ENCODE assay signal across 9 cellular contexts in the genomic region with DNA sequence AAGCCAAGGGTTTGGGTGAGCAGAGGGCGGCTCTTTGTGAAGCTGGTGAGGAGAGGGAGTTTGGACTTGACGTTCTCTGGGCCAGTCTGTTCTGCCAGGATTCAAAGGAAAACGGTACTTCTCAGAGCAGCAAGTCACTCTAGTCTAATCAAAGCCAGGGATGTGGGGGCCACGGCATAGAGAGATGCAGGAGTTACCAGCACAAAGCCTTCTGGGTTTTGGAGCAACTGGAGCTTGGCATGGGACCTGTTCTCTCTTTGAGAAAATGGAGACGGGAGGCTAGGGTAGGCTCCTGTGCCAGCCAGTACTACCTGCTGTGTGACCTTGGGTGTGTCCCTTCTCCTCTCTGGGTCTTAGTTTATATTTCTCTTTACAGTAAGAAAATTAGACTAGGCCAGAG. TPM values are rescaled to one million over a fixed set of nuclear protein-coding genes. Genes with fewer than 3 reads are reported as not detected.
DNase-seq lines count a peak whose midpoint lies in the region; ATAC-seq, FAIRE-seq and TF ChIP-seq lines count a peak whose summit lies in the region.
"Had no signal": no experiment of that assay in that cellular context is flagged by ENCODE, and none has a peak within 500 bp of the region (broad histone marks: within the 10 kb centered on the region; RNA-seq: fewer than 3 reads in every experiment).

No MANE protein-coding gene starts in this region.

- no peak for TF ChIP-seq POLR2A in H1 (IDR thresholded peaks at IDR 0.05; ENCODE audit: control extremely low read depth in 1 of 2, low read depth in 2 of 2, low read length in 2 of 2)

- DNase-seq in CD8-positive, alpha-beta memory T cell, result no peak
- DNase-seq in H1 (ENCODE audit: low read depth in 1 of 2, low spot score in 2 of 2) (no peak), osteocyte (ENCODE audit: extremely low spot score, unreplicated experiment) (no peak), HT-29 (ENCODE audit: low spot score) (no peak), NCI-H526 (lab: John Stamatoyannopoulos, UW) (no peak), H4 (ENCODE audit: low spot score) (no peak)
- DNase-seq: substantia nigra had no signal

- H3K23ac ChIP-seq in H1 (ENCODE audit: insufficient read length), result no peak overlapping the region

- H2AFZ ChIP-seq in OCI-LY1 (ENCODE audit: low read length) (no peak overlapping the region), H1 (ENCODE audit: low read length) (no peak overlapping the region)

- no peak overlapping the region for H3K27ac ChIP-seq in CD8-positive, alpha-beta memory T cell (ENCODE audit: low read depth, low read length)
- peak overlapping the region; percentile 68 for H3K27ac ChIP-seq in OCI-LY1 (ENCODE audit: low read depth, low read length, poor library complexity, severe bottlenecking)
- no peak overlapping the region for H3K27ac ChIP-seq in H1 (ENCODE audit: low read depth, low read length)

- H3K4ac ChIP-seq in H1 (replicated peaks; ENCODE audit: insufficient read length, low read depth, low read length), result no peak overlapping the region

- H3F3A ChIP-seq in OCI-LY1 (ENCODE audit: insufficient read depth, low read length), result no peaks in the 10 kb centered on the region

- POLR2A ChIA-PET in CD8-positive, alpha-beta memory T cell (lab: Charles Lee), result no interaction called here
- POLR2A ChIA-PET in H1 (lab: Charles Lee; ENCODE audit: partially characterized antibody), result interaction anchor here (0.6 to 18.1 kb wide), 5 partner anchors 10 to 151 kb away, joined by 3 to 332 read pairs (median 3); a partner anchor contains a TSS

- H4K91ac ChIP-seq in H1 (replicated peaks; ENCODE audit: insufficient read length, low read length), result no peak overlapping the region

- peaks cover 11% of the 10 kb centered on the region for H3K36me3 ChIP-seq in CD8-positive, alpha-beta memory T cell (ENCODE audit: insufficient read depth, low read length)
- H3K36me3 ChIP-seq in OCI-LY1 (ENCODE audit: insufficient read depth, low read length) (peaks cover 50% of the 10 kb centered on the region), H1 (ENCODE audit: control insufficient read depth in 2 of 4, insufficient read depth in 4 of 4, low read length in 3 of 4) (peaks cover 13 to 38% (median 29%) of the 10 kb centered on the region in 4 experiments)

- peaks cover 45 to 65% (median 59%) of the 10 kb centered on the region in 3 donors for H3K4me1 Mint-ChIP-seq in CD8-positive, alpha-beta memory T cell
- H3K4me1 Mint-ChIP-seq in osteocyte (ENCODE audit: unreplicated experiment), result peaks cover 51% of the 10 kb centered on the region

- no peaks in the 10 kb centered on the region for H3K27me3 ChIP-seq in CD8-positive, alpha-beta memory T cell (ENCODE audit: insufficient read depth, low read length, poor library complexity, severe bottlenecking)
- H3K27me3 ChIP-seq in OCI-LY1 (ENCODE audit: insufficient read depth, low read length), result no peaks in the 10 kb centered on the region
- H3K27me3 ChIP-seq in H1 (replicated peaks in 1 of 4; ENCODE audit: control insufficient read depth in 3 of 4, extremely low read depth in 1 of 4, insufficient read depth in 3 of 4, low read length in 3 of 4), result no peaks in the 10 kb centered on the region

- H4K8ac ChIP-seq in H1 (ENCODE audit: extremely low read depth, insufficient read depth, low read length), result peak overlapping the region; percentile 52; the same call in 1 of the 2 replicates

- no peak overlapping the region for H3K14ac ChIP-seq in H1 (ENCODE audit: insufficient read length)

- no peak overlapping the region for H2BK20ac ChIP-seq in H1 (ENCODE audit: low read length)

- no peak for ATAC-seq in GM19397 (IDR thresholded peaks at IDR 0.05; ENCODE audit: unreplicated experiment)

- H3K23me2 ChIP-seq in H1 (ENCODE audit: low read depth, low read length), result peaks cover 2% of the 10 kb centered on the region; the same call in 1 of the 2 replicates

- no peak overlapping the region for H4K5ac ChIP-seq in H1 (ENCODE audit: insufficient read length, low read depth, low read length)

- 93% methylated on average over 5 of the region's 5 CpGs; no CpG with 5 or more reads in 1 of the 2 experiments for WGBS in H1 (ENCODE audit: extremely low coverage in 1 of 2, insufficient coverage in 1 of 2, insufficient read length in 1 of 2, insufficient replicate concordance in 2 of 2, low coverage in 1 of 2, low lambda C conversion rate in 2 of 2, missing lambda C conversion rate in 1 of 2), 2 experiments

- H3K36me3 Mint-ChIP-seq in CD8-positive, alpha-beta memory T cell, result peaks cover 7 to 48% (median 13%) of the 10 kb centered on the region in 3 donors
- peaks cover 29% of the 10 kb centered on the region for H3K36me3 Mint-ChIP-seq in osteocyte (ENCODE audit: unreplicated experiment)

- no peaks in the 10 kb centered on the region for H3K9me3 Mint-ChIP-seq in CD8-positive, alpha-beta memory T cell
- H3K9me3 Mint-ChIP-seq in osteocyte (ENCODE audit: unreplicated experiment), result no peaks in the 10 kb centered on the region

- TF ChIP-seq CTCF in OCI-LY1 (IDR thresholded peaks at IDR 0.05; ENCODE audit: low read length) (no peak), H1 (IDR thresholded peaks at IDR 0.05; ENCODE audit: control extremely low read depth in 1 of 3, insufficient read depth in 1 of 3, low read depth in 1 of 3, low read length in 3 of 3) (no peak), osteocyte (IDR thresholded peaks at IDR 0.05) (no peak)

- H2AK5ac ChIP-seq in H1 (ENCODE audit: low read depth, low read length), result no peak overlapping the region

- H3K79me1 ChIP-seq in H1 (ENCODE audit: low read depth, low read length), result peaks cover 3% of the 10 kb centered on the region; the same call in 1 of the 2 replicates

- peak overlapping the region; percentile 73 for H3K4me2 ChIP-seq in OCI-LY1 (ENCODE audit: low read length)
- H3K4me2 ChIP-seq in H1 (ENCODE audit: insufficient read depth in 1 of 2, low read depth in 2 of 2, low read length in 2 of 2), result peak overlapping the region in 1 of 2 experiments; percentile 7; a peak in 1 of 4 replicates

- H4K20me1 ChIP-seq in OCI-LY1 (ENCODE audit: insufficient read depth, low read length), result no peaks in the 10 kb centered on the region
- H4K20me1 ChIP-seq in H1 (replicated peaks in 1 of 2; ENCODE audit: control insufficient read depth in 1 of 2, insufficient read depth in 2 of 2, low read length in 2 of 2), result peaks cover 0 to 6% of the 10 kb centered on the region in 2 experiments

- H2BK15ac ChIP-seq in H1 (ENCODE audit: low read length), result no peak overlapping the region

- H2BK5ac ChIP-seq in H1 (ENCODE audit: low read depth, low read length), result no peak overlapping the region

- no peak for FAIRE-seq in H1 (lab: Jason Lieb, UNC)

- H3K9me2 ChIP-seq in OCI-LY1 (ENCODE audit: low read depth, low read length), result no peaks in the 10 kb centered on the region

- H3K18ac ChIP-seq in H1 (ENCODE audit: extremely low read depth, low read length), result no peak overlapping the region

- CTCF ChIA-PET in CD8-positive, alpha-beta memory T cell (lab: Charles Lee), result interaction anchor here (0.7 to 0.8 kb wide), 2 partner anchors 65 to 67 kb away, joined by 3 read pairs; no protein-coding TSS in a partner anchor
- CTCF ChIA-PET in H1 (lab: Charles Lee; ENCODE audit: partially characterized antibody), result interaction anchor here (0.6 to 1.2 kb wide), 2 partner anchors 10 to 1689 kb away, joined by 3 read pairs; no protein-coding TSS in a partner anchor

- no peak for TF ChIP-seq RAD21 in H1 (IDR thresholded peaks at IDR 0.05 in 1 of 2, conservative IDR thresholded peaks at IDR 0.05 in 1 of 2; ENCODE audit: low read depth in 2 of 2, low read length in 2 of 2)

- H3K56ac ChIP-seq in H1 (replicated peaks; ENCODE audit: insufficient read length, low read depth, low read length), result no peak overlapping the region

- H3K27ac Mint-ChIP-seq in CD8-positive, alpha-beta memory T cell, result peak overlapping the region in 6 of 8 donors; percentile 35 to 92 (median 91)
- H3K27ac Mint-ChIP-seq in osteocyte (ENCODE audit: unreplicated experiment), result peak overlapping the region; percentile 97

- peaks cover 28% of the 10 kb centered on the region for H3K4me1 ChIP-seq in CD8-positive, alpha-beta memory T cell (ENCODE audit: insufficient read depth, low read length)
- H3K4me1 ChIP-seq in OCI-LY1 (ENCODE audit: insufficient read depth, low read length, severe bottlenecking) (peaks cover 25% of the 10 kb centered on the region), H1 (replicated peaks in 1 of 4; ENCODE audit: control insufficient read depth in 3 of 4, insufficient read depth in 4 of 4, low read length in 3 of 4) (peaks cover 8 to 15% (median 10%) of the 10 kb centered on the region in 4 experiments; a peak in 6 of 7 replicates)

- no peak overlapping the region for H3K4me3 ChIP-seq in CD8-positive, alpha-beta memory T cell (ENCODE audit: low read length)
- H3K4me3 ChIP-seq in OCI-LY1 (ENCODE audit: low read depth, low read length, poor library complexity, severe bottlenecking), result peak overlapping the region; percentile 79
- 0 out of 8 replicates have a peak overlapping the region, but pooled peaks of 1 of the 4 experiments have one; percentile 89 for H3K4me3 ChIP-seq in H1 (ENCODE audit: extremely low read depth in 1 of 4, insufficient read depth in 2 of 4, low read depth in 3 of 4, low read length in 4 of 4)

- no peak overlapping the region for H2BK120ac ChIP-seq in H1 (replicated peaks; ENCODE audit: low read depth, low read length)

- no peaks in the 10 kb centered on the region for H3K9me3 ChIP-seq in CD8-positive, alpha-beta memory T cell (ENCODE audit: low read length)
- H3K9me3 ChIP-seq in OCI-LY1 (ENCODE audit: low read length), result no peaks in the 10 kb centered on the region
- H3K9me3 ChIP-seq in H1 (ENCODE audit: insufficient read depth in 2 of 2, low read depth in 1 of 2, low read length in 1 of 2), result no peaks in the 10 kb centered on the region

- no peak for TF ChIP-seq EP300 in H1 (IDR thresholded peaks at IDR 0.05; ENCODE audit: borderline replicate concordance in 1 of 2, low read depth in 2 of 2, low read length in 2 of 2)

- H3K27me3 Mint-ChIP-seq in CD8-positive, alpha-beta memory T cell, result no peaks in the 10 kb centered on the region
- H3K27me3 Mint-ChIP-seq in osteocyte (ENCODE audit: unreplicated experiment), result no peaks in the 10 kb centered on the region

- peak overlapping the region; percentile 86 to 99 (median 91) for H3K4me3 Mint-ChIP-seq in CD8-positive, alpha-beta memory T cell
- peak overlapping the region; percentile 88 for H3K4me3 Mint-ChIP-seq in osteocyte (ENCODE audit: unreplicated experiment)

- H2BK12ac ChIP-seq in H1 (ENCODE audit: low read depth, low read length), result no peak overlapping the region

- H3K9ac ChIP-seq in OCI-LY1 (ENCODE audit: low read length), result peak overlapping the region; percentile 87; the same call in 1 of the 2 replicates
- H3K9ac ChIP-seq in H1 (replicated peaks in 1 of 4; ENCODE audit: extremely low read depth in 1 of 4, low read depth in 3 of 4, low read length in 3 of 4), result peak overlapping the region in 1 of 4 experiments; percentile 7; a peak in 1 of 7 replicates

- H3K79me2 ChIP-seq in OCI-LY1 (ENCODE audit: insufficient read depth, low read length), result peaks cover 22% of the 10 kb centered on the region
- peaks cover 7 to 44% of the 10 kb centered on the region in 2 experiments for H3K79me2 ChIP-seq in H1 (ENCODE audit: control insufficient read depth in 1 of 2, insufficient read depth in 2 of 2, low read length in 2 of 2)

RNA-seq across cellular contexts. Expression of a gene that starts 2.1 kb away (rescaled TPM):
- total RNA-seq in CD8-positive, alpha-beta memory T cell, result 10 to 100 TPM; 99.0 to 99.9 TPM
- polyA plus RNA-seq in CD8-positive, alpha-beta memory T cell, result 31.2 TPM
- total RNA-seq in H1 (2021; fragmentation: NEBNext Ultra II Directional; extraction: Animal tissue kit (Norgen Biotek cat#: 25700)), result 45.4 and 46.9 TPM in 2 replicates
- polyA plus RNA-seq in H1 (2011; rRNA removed), result 31.3 and 31.6 TPM in 2 replicates
- 24.5 TPM for polyA plus RNA-seq in H1 (2011; cell fraction: cytosol; rRNA removed)
- polyA plus RNA-seq in H1 (2011; cell fraction: nucleus; rRNA removed), result 30.3 TPM
- polyA plus RNA-seq in H1 (2012, experiment 1 of 2), result 26.6 to 30.9 TPM (median 28.9 TPM) in 4 replicates
- 20.3 TPM for polyA plus RNA-seq in H1 (2012, experiment 2 of 2)
- 24.0 TPM for polyA plus RNA-seq in H1 (2013, experiment 1 of 2)
- polyA plus RNA-seq in H1 (2013, experiment 2 of 2), result 22.5 TPM
- polyA minus RNA-seq in H1 (2011; rRNA and poly(A)+ RNA removed), result 39.3 and 45.1 TPM in 2 replicates
- polyA minus RNA-seq in H1 (2011; cell fraction: cytosol; rRNA and poly(A)+ RNA removed), result 20.0 TPM
- 18.6 TPM for polyA minus RNA-seq in H1 (2011; cell fraction: nucleus; rRNA and poly(A)+ RNA removed)
- total RNA-seq in osteocyte, result 77.3 and 77.8 TPM in 2 replicates
- total RNA-seq in HT-29 (2014; rRNA removed; shearing (Covaris generic)), result 48.6 and 54.8 TPM in 2 replicates
- 47.5 and 50.4 TPM in 2 replicates for total RNA-seq in H4 (2014; rRNA removed; shearing (Covaris generic))

RNA-seq across cellular contexts. Expression of a gene that starts 18.8 kb away (rescaled TPM):
- total RNA-seq in CD8-positive, alpha-beta memory T cell, result 10 to 100 TPM; 20.6 to 21.0 TPM
- polyA plus RNA-seq in CD8-positive, alpha-beta memory T cell, result 14.7 TPM
- total RNA-seq in H1 (2021; fragmentation: NEBNext Ultra II Directional; extraction: Animal tissue kit (Norgen Biotek cat#: 25700)), result 17.1 and 20.9 TPM in 2 replicates
- polyA plus RNA-seq in H1 (2011; rRNA removed), result 16.7 and 18.4 TPM in 2 replicates
- 27.5 TPM for polyA plus RNA-seq in H1 (2011; cell fraction: cytosol; rRNA removed)
- 16.7 TPM for polyA plus RNA-seq in H1 (2011; cell fraction: nucleus; rRNA removed)
- 15.5 to 32.2 TPM (median 27.2 TPM) in 4 replicates for polyA plus RNA-seq in H1 (2012, experiment 1 of 2)
- polyA plus RNA-seq in H1 (2012, experiment 2 of 2), result 18.5 TPM
- 19.5 TPM for polyA plus RNA-seq in H1 (2013, experiment 1 of 2)
- 18.8 TPM for polyA plus RNA-seq in H1 (2013, experiment 2 of 2)
- 4.5 and 5.3 TPM in 2 replicates for polyA minus RNA-seq in H1 (2011; rRNA and poly(A)+ RNA removed)
- polyA minus RNA-seq in H1 (2011; cell fraction: cytosol; rRNA and poly(A)+ RNA removed), result 6.0 TPM
- polyA minus RNA-seq in H1 (2011; cell fraction: nucleus; rRNA and poly(A)+ RNA removed), result 3.7 TPM
- 24.0 and 29.9 TPM in 2 replicates for total RNA-seq in osteocyte
- total RNA-seq in HT-29 (2014; rRNA removed; shearing (Covaris generic)), result 9.5 and 12.3 TPM in 2 replicates
- 25.1 and 36.3 TPM in 2 replicates for total RNA-seq in H4 (2014; rRNA removed; shearing (Covaris generic))

RNA-seq across cellular contexts. Expression of a gene that starts 23.9 kb away (rescaled TPM):
- 1 to 10 TPM; 5.6 to 5.7 TPM for total RNA-seq in CD8-positive, alpha-beta memory T cell
- polyA plus RNA-seq in CD8-positive, alpha-beta memory T cell, result 1.6 TPM
- 4.2 and 4.3 TPM in 2 replicates for total RNA-seq in H1 (2021; fragmentation: NEBNext Ultra II Directional; extraction: Animal tissue kit (Norgen Biotek cat#: 25700))
- 1.9 and 2.5 TPM in 2 replicates for polyA plus RNA-seq in H1 (2011; rRNA removed)
- polyA plus RNA-seq in H1 (2011; cell fraction: cytosol; rRNA removed), result 3.5 TPM
- 3.2 TPM for polyA plus RNA-seq in H1 (2011; cell fraction: nucleus; rRNA removed)
- 3.6 to 4.6 TPM (median 4.3 TPM) in 4 replicates for polyA plus RNA-seq in H1 (2012, experiment 1 of 2)
- polyA plus RNA-seq in H1 (2012, experiment 2 of 2), result 2.1 TPM
- polyA plus RNA-seq in H1 (2013, experiment 1 of 2), result 3.5 TPM
- 3.4 TPM for polyA plus RNA-seq in H1 (2013, experiment 2 of 2)
- polyA minus RNA-seq in H1 (2011; rRNA and poly(A)+ RNA removed), result 3.2 and 4.7 TPM in 2 replicates
- polyA minus RNA-seq in H1 (2011; cell fraction: cytosol; rRNA and poly(A)+ RNA removed), result 2.3 TPM
- 3.2 TPM for polyA minus RNA-seq in H1 (2011; cell fraction: nucleus; rRNA and poly(A)+ RNA removed)
- total RNA-seq in osteocyte, result 3.0 and 3.1 TPM in 2 replicates
- total RNA-seq in HT-29 (2014; rRNA removed; shearing (Covaris generic)), result 4.8 and 9.1 TPM in 2 replicates
- 2.6 and 4.3 TPM in 2 replicates for total RNA-seq in H4 (2014; rRNA removed; shearing (Covaris generic))

RNA-seq across cellular contexts. Expression of a gene that starts 27.3 kb away (rescaled TPM):
- total RNA-seq in CD8-positive, alpha-beta memory T cell, result under 1 TPM in 1 of 2 experiments, not detected in 1; 0.11 TPM
- polyA plus RNA-seq in CD8-positive, alpha-beta memory T cell, result 0.13 TPM
- not detected in 2 replicates for total RNA-seq in H1 (2021; fragmentation: NEBNext Ultra II Directional; extraction: Animal tissue kit (Norgen Biotek cat#: 25700))
- not detected in 2 replicates for polyA plus RNA-seq in H1 (2011; rRNA removed)
- polyA plus RNA-seq in H1 (2011; cell fraction: cytosol; rRNA removed), result not detected
- 0.09 TPM for polyA plus RNA-seq in H1 (2011; cell fraction: nucleus; rRNA removed)
- 0.11 to 0.18 TPM (median 0.14 TPM) in 4 replicates for polyA plus RNA-seq in H1 (2012, experiment 1 of 2)
- polyA plus RNA-seq in H1 (2012, experiment 2 of 2), result 0.10 TPM
- polyA plus RNA-seq in H1 (2013, experiment 1 of 2), result not detected
- not detected for polyA plus RNA-seq in H1 (2013, experiment 2 of 2)
- polyA minus RNA-seq in H1 (2011; rRNA and poly(A)+ RNA removed), result not detected in 2 replicates
- not detected for polyA minus RNA-seq in H1 (2011; cell fraction: cytosol; rRNA and poly(A)+ RNA removed)
- not detected for polyA minus RNA-seq in H1 (2011; cell fraction: nucleus; rRNA and poly(A)+ RNA removed)
- not detected in 2 replicates for total RNA-seq in osteocyte
- total RNA-seq in HT-29 (2014; rRNA removed; shearing (Covaris generic)), result not detected in 2 replicates
- not detected in 2 replicates for total RNA-seq in H4 (2014; rRNA removed; shearing (Covaris generic))

RNA-seq across cellular contexts. Expression of a gene that starts 40.6 kb away (rescaled TPM):
- total RNA-seq in CD8-positive, alpha-beta memory T cell, result 10 to 100 TPM; 10.9 to 12.2 TPM
- 6.5 TPM for polyA plus RNA-seq in CD8-positive, alpha-beta memory T cell
- 8.9 TPM in 2 replicates for total RNA-seq in H1 (2021; fragmentation: NEBNext Ultra II Directional; extraction: Animal tissue kit (Norgen Biotek cat#: 25700))
- 8.6 and 8.7 TPM in 2 replicates for polyA plus RNA-seq in H1 (2011; rRNA removed)
- polyA plus RNA-seq in H1 (2011; cell fraction: cytosol; rRNA removed), result 8.4 TPM
- polyA plus RNA-seq in H1 (2011; cell fraction: nucleus; rRNA removed), result 35.6 TPM
- polyA plus RNA-seq in H1 (2012, experiment 1 of 2), result 9.2 to 11.2 TPM (median 10.1 TPM) in 4 replicates
- 11.5 TPM for polyA plus RNA-seq in H1 (2012, experiment 2 of 2)
- polyA plus RNA-seq in H1 (2013, experiment 1 of 2), result 7.5 TPM
- polyA plus RNA-seq in H1 (2013, experiment 2 of 2), result 7.6 TPM
- polyA minus RNA-seq in H1 (2011; rRNA and poly(A)+ RNA removed), result 22.9 and 24.8 TPM in 2 replicates
- polyA minus RNA-seq in H1 (2011; cell fraction: cytosol; rRNA and poly(A)+ RNA removed), result 7.0 TPM
- 28.7 TPM for polyA minus RNA-seq in H1 (2011; cell fraction: nucleus; rRNA and poly(A)+ RNA removed)
- 27.9 and 30.7 TPM in 2 replicates for total RNA-seq in osteocyte
- 21.7 and 25.1 TPM in 2 replicates for total RNA-seq in HT-29 (2014; rRNA removed; shearing (Covaris generic))
- 3.5 and 8.1 TPM in 2 replicates for total RNA-seq in H4 (2014; rRNA removed; shearing (Covaris generic))
